Comparison of ENCODE assay signal across 11 cellular contexts in the genomic region with DNA sequence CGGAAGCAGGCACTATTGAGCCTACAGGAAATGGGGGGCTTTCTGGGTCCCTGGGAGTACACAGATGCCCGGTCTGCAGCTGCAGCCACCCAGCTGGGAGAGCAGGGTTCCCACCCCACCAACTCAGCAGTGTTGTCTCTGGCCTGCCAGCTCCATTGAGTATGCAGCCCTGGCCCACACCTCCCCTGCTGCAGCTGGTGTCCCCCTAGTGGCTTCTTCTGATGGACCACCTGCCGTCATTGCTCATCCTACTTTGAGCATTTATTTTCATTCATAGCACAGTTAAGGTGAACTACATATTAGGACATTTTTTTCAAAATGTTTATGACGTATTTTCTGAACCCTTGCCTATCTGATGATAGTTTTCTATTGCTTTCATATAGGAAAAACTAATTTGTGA.
A peak's percentile ranks its signal among the peaks of the same experiment; 100 is the strongest.
DNase-seq lines count a peak whose midpoint lies in the region; ATAC-seq and TF ChIP-seq lines count a peak whose summit lies in the region.
"Had no signal": no experiment of that assay in that cellular context is flagged by ENCODE, and none has a peak within 500 bp of the region (broad histone marks: within the 10 kb centered on the region; RNA-seq: fewer than 3 reads in every experiment).

No MANE protein-coding gene starts in this region.

- no peaks in the 10 kb centered on the region for H4K20me1 ChIP-seq in IMR-90 (ENCODE audit: insufficient read depth, low read length)

- DNase-seq in DMS53 (lab: John Stamatoyannopoulos, UW) (peak; percentile 18), DMS53 treated with DMSO at 0.1 percent for 48 hours (lab: John Stamatoyannopoulos, UW; ENCODE audit: unreplicated experiment) (no peak), IMR-90 (no peak), brain microvascular endothelial cell (no peak), osteocyte (ENCODE audit: extremely low spot score, unreplicated experiment) (no peak), T-cell (no peak), DMS79 treated with DMSO at 0.1 percent for 48 hours (lab: John Stamatoyannopoulos, UW) (no peak), NCI-H187 treated with DMSO at 0.1 percent for 48 hours (lab: John Stamatoyannopoulos, UW) (no peak)
- DNase-seq: activated gamma-delta T cell, dorsolateral prefrontal cortex had no signal

- no peak overlapping the region for H2BK20ac ChIP-seq in IMR-90 (ENCODE audit: low read depth, low read length)

- no peak overlapping the region for H3K4ac ChIP-seq in IMR-90 (ENCODE audit: low read depth, low read length)

- no peak for TF ChIP-seq POLR2A in IMR-90 (IDR thresholded peaks at IDR 0.05; ENCODE audit: low read depth, low read length)

- H3K27me3 ChIP-seq in IMR-90 (ENCODE audit: control insufficient read depth, insufficient read depth, low read length) (no peaks in the 10 kb centered on the region), brain microvascular endothelial cell (replicated peaks) (no peaks in the 10 kb centered on the region)
- H3K27me3 ChIP-seq: dorsolateral prefrontal cortex had no signal

- dilution Hi-C loops in IMR-90 (cut with HindIII; ENCODE audit: low sequenced_read_pairs, unreplicated experiment): no loop called here

- in situ Hi-C loops in IMR-90 (cut with MboI; ENCODE audit: low sequenced_read_pairs): no loop called here
- in situ Hi-C loops in brain microvascular endothelial cell (cut with HindIII; ENCODE audit: low pct_ligation_motif_present, low sequenced_read_pairs): no loop called here

- no peak overlapping the region for H3K27ac ChIP-seq in IMR-90 (ENCODE audit: insufficient read depth, low read length)
- H3K27ac ChIP-seq in brain microvascular endothelial cell: no peak overlapping the region
- H3K27ac ChIP-seq: dorsolateral prefrontal cortex had no signal

- CTCF ChIA-PET in IMR-90 (lab: Yijun Ruan, JAX): no interaction called here
- CTCF ChIA-PET in T-cell (lab: Charles Lee): no interaction called here

- H2AK9ac ChIP-seq in IMR-90 (replicated peaks; ENCODE audit: low read depth, low read length, poor library complexity): peak overlapping the region; percentile 50

- no peak overlapping the region for H3K56ac ChIP-seq in IMR-90 (ENCODE audit: extremely low read depth, insufficient read depth, low read length)

- no peak overlapping the region for H3K9ac ChIP-seq in IMR-90 (ENCODE audit: low read depth, low read length)

- BruUV-seq in IMR-90 (replicated peaks; lab: Mats Ljungman, UMichigan): no TSS peak

- intact Hi-C loops in IMR-90 (cut with micrococcal nuclease): no loop called here

- no peaks in the 10 kb centered on the region for H3K36me3 Mint-ChIP-seq in osteocyte (ENCODE audit: unreplicated experiment)
- no peaks in the 10 kb centered on the region for H3K36me3 Mint-ChIP-seq in T-cell

- H3K9me3 Mint-ChIP-seq in osteocyte (ENCODE audit: unreplicated experiment) (peaks cover 9% of the 10 kb centered on the region), T-cell (peaks cover 5 to 21% (median 11%) of the 10 kb centered on the region in 3 donors)

- no peaks in the 10 kb centered on the region for H3K9me1 ChIP-seq in IMR-90 (ENCODE audit: insufficient read depth, low read length)

- no peaks in the 10 kb centered on the region for H3K79me1 ChIP-seq in IMR-90 (ENCODE audit: low read depth in 1 of 2, low read length in 2 of 2)

- H3K9me3 ChIP-seq in IMR-90 (ENCODE audit: control insufficient read depth, insufficient read depth, low read length): no peaks in the 10 kb centered on the region; the same call in 1 of the 2 replicates

- POLR2A ChIA-PET in IMR-90 (lab: Charles Lee; ENCODE audit: unreplicated experiment) (no interaction called here), T-cell (lab: Charles Lee) (no interaction called here)

- H3K4me2 ChIP-seq in IMR-90 (ENCODE audit: low read depth, low read length): no peak overlapping the region

- H4K8ac ChIP-seq in IMR-90 (ENCODE audit: low read depth in 2 of 2, low read length in 2 of 2): no peak overlapping the region

- H3K23ac ChIP-seq in IMR-90 (ENCODE audit: low read depth, low read length): no peak overlapping the region

- no peak overlapping the region for H4K5ac ChIP-seq in IMR-90 (ENCODE audit: low read depth, low read length)

- TF ChIP-seq RAD21 in IMR-90 (IDR thresholded peaks at IDR 0.05; ENCODE audit: low read length): no peak

- no peak overlapping the region for H2BK15ac ChIP-seq in IMR-90 (ENCODE audit: low read depth, low read length)

- H3K4me3 ChIP-seq in IMR-90 (ENCODE audit: insufficient read depth, low read depth, low read length) (no peak overlapping the region), brain microvascular endothelial cell (ENCODE audit: low read depth, low read length) (no peak overlapping the region)
- H3K4me3 ChIP-seq: dorsolateral prefrontal cortex, HAP-1 had no signal

- no peaks in the 10 kb centered on the region for H3K4me1 ChIP-seq in IMR-90 (ENCODE audit: control insufficient read depth, insufficient read depth, low read length)
- H3K4me1 ChIP-seq: HAP-1 had no signal

- no peak overlapping the region for H3K18ac ChIP-seq in IMR-90 (ENCODE audit: low read depth, low read length)

- no peak overlapping the region for H2AFZ ChIP-seq in IMR-90 (replicated peaks; ENCODE audit: low read length, poor library complexity)

- H4K91ac ChIP-seq in IMR-90 (ENCODE audit: insufficient read depth, low read depth, low read length): no peak overlapping the region

- ATAC-seq in IMR-90 (ENCODE audit: low read depth) (no peak), T-cell (replicated peaks in 1 of 4) (no peak)

- H3K4me3 Mint-ChIP-seq in osteocyte (ENCODE audit: unreplicated experiment) (no peak overlapping the region), T-cell (no peak overlapping the region)

- H3K27me3 Mint-ChIP-seq in osteocyte (ENCODE audit: unreplicated experiment): no peaks in the 10 kb centered on the region
- H3K27me3 Mint-ChIP-seq in T-cell: no peaks in the 10 kb centered on the region

- peak; percentile 8; the same call in 1 of the 2 replicates for TF ChIP-seq CTCF in IMR-90 (conservative IDR thresholded peaks at IDR 0.05; ENCODE audit: low read depth, low read length)
- TF ChIP-seq CTCF in brain microvascular endothelial cell (IDR thresholded peaks at IDR 0.05; ENCODE audit: low read depth, low read length, missing control alignments): peak; percentile 60
- peak; percentile 28 for TF ChIP-seq CTCF in osteocyte (IDR thresholded peaks at IDR 0.05)

- no peak overlapping the region for H3K14ac ChIP-seq in IMR-90 (replicated peaks; ENCODE audit: low read depth, low read length)

- H3K36me3 ChIP-seq in IMR-90 (ENCODE audit: control insufficient read depth, insufficient read depth, low read length): no peaks in the 10 kb centered on the region
- H3K36me3 ChIP-seq in brain microvascular endothelial cell (replicated peaks): no peaks in the 10 kb centered on the region
- H3K36me3 ChIP-seq: HAP-1 had no signal

- H3K4me1 Mint-ChIP-seq in osteocyte (ENCODE audit: unreplicated experiment) (peaks cover 19% of the 10 kb centered on the region), T-cell (no peaks in the 10 kb centered on the region)

- H2AK5ac ChIP-seq in IMR-90 (ENCODE audit: low read depth, low read length): no peak overlapping the region

- WGBS in IMR-90 (ENCODE audit: extremely low coverage in 2 of 2, insufficient read length in 1 of 2), 2 experiments: no CpG with 5 or more reads among the region's 4 CpGs

- no peak overlapping the region for H3K27ac Mint-ChIP-seq in osteocyte (ENCODE audit: unreplicated experiment)
- no peak overlapping the region for H3K27ac Mint-ChIP-seq in T-cell

- no peak overlapping the region for H2BK120ac ChIP-seq in IMR-90 (ENCODE audit: low read depth, low read length)

- H2BK5ac ChIP-seq in IMR-90 (ENCODE audit: low read depth, low read length, poor library complexity, severe bottlenecking): no peak overlapping the region

TF ChIP-seq in IMR-90, 13 proteins besides CTCF, POLR2A, EP300 and RAD21:
- TF ChIP-seq RFX5 (IDR thresholded peaks at IDR 0.05; ENCODE audit: low read depth, low read length) (no peak), SMC3 (IDR thresholded peaks at IDR 0.05; ENCODE audit: low read depth, low read length) (no peak), MAFK (IDR thresholded peaks at IDR 0.05; ENCODE audit: low read depth, low read length) (no peak), MAZ (IDR thresholded peaks at IDR 0.05; ENCODE audit: borderline replicate concordance, low read depth, low read length) (no peak), MXI1 (IDR thresholded peaks at IDR 0.05; ENCODE audit: borderline replicate concordance, low read depth, low read length) (no peak), FOS (IDR thresholded peaks at IDR 0.05; ENCODE audit: low read depth, low read length) (no peak), NFE2L2 (IDR thresholded peaks at IDR 0.05; ENCODE audit: low read depth, low read length) (no peak), CEBPB (IDR thresholded peaks at IDR 0.05; ENCODE audit: low read depth, low read length) (no peak), RCOR1 (IDR thresholded peaks at IDR 0.05; ENCODE audit: insufficient replicate concordance, low read length) (no peak)
- TF ChIP-seq, protein P1, sequence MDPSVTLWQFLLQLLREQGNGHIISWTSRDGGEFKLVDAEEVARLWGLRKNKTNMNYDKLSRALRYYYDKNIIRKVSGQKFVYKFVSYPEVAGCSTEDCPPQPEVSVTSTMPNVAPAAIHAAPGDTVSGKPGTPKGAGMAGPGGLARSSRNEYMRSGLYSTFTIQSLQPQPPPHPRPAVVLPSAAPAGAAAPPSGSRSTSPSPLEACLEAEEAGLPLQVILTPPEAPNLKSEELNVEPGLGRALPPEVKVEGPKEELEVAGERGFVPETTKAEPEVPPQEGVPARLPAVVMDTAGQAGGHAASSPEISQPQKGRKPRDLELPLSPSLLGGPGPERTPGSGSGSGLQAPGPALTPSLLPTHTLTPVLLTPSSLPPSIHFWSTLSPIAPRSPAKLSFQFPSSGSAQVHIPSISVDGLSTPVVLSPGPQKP (IDR thresholded peaks at IDR 0.05; ENCODE audit: borderline replicate concordance, low read depth, low read length): no peak
TF ChIP-seq in IMR-90: peak in this region for 0.

Comparison
In these comparisons a context has a peak if more than half of its experiments do, and no peak if none do; other contexts are left out.
1. CTCF ChIP-seq: peak in every context shown above with its lines; median percentile 60 in brain microvascular endothelial cell; 28 in osteocyte; 8 in IMR-90.